Comparison of ENCODE assay signal across 1 cellular context in genomic region chr2:19982268-19982667, GRCh38.
TF ChIP-seq lines count a peak whose summit lies in the region.

No MANE protein-coding gene starts in this region.

TF ChIP-seq in IMR-90, 13 proteins besides CTCF, POLR2A, EP300 and RAD21:
- TF ChIP-seq USF2 (IDR thresholded peaks at IDR 0.05; ENCODE audit: low read depth, low read length) (no peak), CEBPB (IDR thresholded peaks at IDR 0.05; ENCODE audit: low read depth, low read length) (no peak), MXI1 (IDR thresholded peaks at IDR 0.05; ENCODE audit: borderline replicate concordance, low read depth, low read length) (no peak), NFE2L2 (IDR thresholded peaks at IDR 0.05; ENCODE audit: low read depth, low read length) (no peak), SMC3 (IDR thresholded peaks at IDR 0.05; ENCODE audit: low read depth, low read length) (no peak), FOS (IDR thresholded peaks at IDR 0.05; ENCODE audit: low read depth, low read length) (peak; percentile 52; the same call in 1 of the 2 replicates)
